Comparison of ENCODE assay signal across 15 cellular contexts in genomic region chr15:32700501-32701150, GRCh38. TPM values are rescaled to one million over a fixed set of nuclear protein-coding genes. Genes with fewer than 3 reads are reported as not detected.
"Had no signal": no experiment of that assay in that cellular context is flagged by ENCODE, and none has a peak within 500 bp of the region (broad histone marks: within the 10 kb centered on the region; RNA-seq: fewer than 3 reads in every experiment).

No MANE protein-coding gene starts in this region.

- H3K9me3 ChIP-seq: thoracic aorta, vagina had no signal

- H3K36me3 Mint-ChIP-seq: activated naive CD8-positive, alpha-beta T cell treated with anti-CD3 and anti-CD28 coated beads, Interleukin-2, amount 10 ng/mL, durations not matched to agents 7 days and 5 days had no signal

- H3K27ac ChIP-seq: foreskin keratinocyte, thoracic aorta, vagina had no signal

- ATAC-seq: left cardiac atrium; stimulated activated naive CD8-positive, alpha-beta T cell treated with anti-CD3 and anti-CD28 coated beads, Interleukin-15, amount 100 ng/mL, for 72 hours had no signal

- H3K4me1 Mint-ChIP-seq: activated naive CD8-positive, alpha-beta T cell treated with anti-CD3 and anti-CD28 coated beads, Interleukin-2, amount 10 ng/mL, durations not matched to agents 7 days and 5 days; nephron; stimulated activated naive CD8-positive, alpha-beta T cell treated with anti-CD3 and anti-CD28 coated beads, Interleukin-15, amount 100 ng/mL, for 72 hours had no signal

- H3K4me3 ChIP-seq: thoracic aorta, vagina had no signal

- DNase-seq: activated CD4-positive, alpha-beta T cell treated with anti-CD3 and anti-CD28 coated beads, Interleukin-2, amount 50 U/mL, for 48 hours; activated CD4-positive, CD25-positive, alpha-beta regulatory T cell treated with anti-CD3 and anti-CD28 coated beads, Interleukin-2, amount 50 U/mL, for 72 hours; activated naive CD8-positive, alpha-beta T cell treated with anti-CD3 and anti-CD28 coated beads, Interleukin-2, amount 10 ng/mL, durations not matched to agents 7 days and 5 days; activated T-cell treated with anti-CD3 and anti-CD28 coated beads, Interleukin-2, amount 50 U/mL, for 48 hours; anterior cingulate cortex; foreskin keratinocyte; left cardiac atrium; occipital lobe; stimulated activated CD4-positive, alpha-beta T cell treated with anti-CD3 and anti-CD28 coated beads, Interleukin-15, amount 100 ng/mL, for 24 hours; stimulated activated CD4-positive, alpha-beta T cell treated with anti-CD3 and anti-CD28 coated beads, Interleukin-4, amount 100 ng/mL, for 24 hours; stimulated activated naive CD8-positive, alpha-beta T cell treated with anti-CD3 and anti-CD28 coated beads, Interleukin-15, amount 100 ng/mL, for 72 hours had no signal

- H3K9me3 Mint-ChIP-seq: activated naive CD8-positive, alpha-beta T cell treated with anti-CD3 and anti-CD28 coated beads, Interleukin-2, amount 10 ng/mL, durations not matched to agents 7 days and 5 days; nephron; stimulated activated naive CD8-positive, alpha-beta T cell treated with anti-CD3 and anti-CD28 coated beads, Interleukin-15, amount 100 ng/mL, for 72 hours had no signal

- H3K4me3 Mint-ChIP-seq: activated naive CD8-positive, alpha-beta T cell treated with anti-CD3 and anti-CD28 coated beads, Interleukin-2, amount 10 ng/mL, durations not matched to agents 7 days and 5 days; nephron; stimulated activated naive CD8-positive, alpha-beta T cell treated with anti-CD3 and anti-CD28 coated beads, Interleukin-15, amount 100 ng/mL, for 72 hours had no signal

- H3K27me3 ChIP-seq: foreskin keratinocyte, vagina had no signal

- H3K36me3 ChIP-seq: thoracic aorta, vagina had no signal

- H3K27ac Mint-ChIP-seq: activated naive CD8-positive, alpha-beta T cell treated with anti-CD3 and anti-CD28 coated beads, Interleukin-2, amount 10 ng/mL, durations not matched to agents 7 days and 5 days; nephron; stimulated activated naive CD8-positive, alpha-beta T cell treated with anti-CD3 and anti-CD28 coated beads, Interleukin-15, amount 100 ng/mL, for 72 hours had no signal

RNA-seq across cellular contexts. Expression of gene GREM1, which starts 17.2 kb away (rescaled TPM):
- total RNA-seq: activated naive CD8-positive, alpha-beta T cell treated with anti-CD3 and anti-CD28 coated beads, Interleukin-2, amount 10 ng/mL, durations not matched to agents 7 days and 5 days; T-helper 2 cell treated with Interferon-gamma antibody and Interleukin-4, amounts not matched to agents 100 ng/mL and 5 ng/mL, for 36 hours had no signal
